Comparison of ENCODE assay signal across 18 cellular contexts in genomic region chr11:80214413-80214812, GRCh38.
"Had no signal": no experiment of that assay in that cellular context is flagged by ENCODE, and none has a peak within 500 bp of the region (broad histone marks: within the 10 kb centered on the region; RNA-seq: fewer than 3 reads in every experiment).

No MANE protein-coding gene starts in this region.

- H3K27ac ChIP-seq: RWPE1 had no signal

- ATAC-seq: Panc1 had no signal

- H3K9me3 ChIP-seq: SK-N-SH had no signal

- DNase-seq: KBM-7, MM.1S, NCI-H1092 treated with DMSO at 0.1 percent for 48 hours, NCI-H1436, NCI-H187, NCI-H2029, NCI-H2081 treated with DMSO at 0.1 percent for 48 hours, NCI-H2171, NCI-H226, NCI-H446, NCI-H510A, NCI-H524 treated with DMSO at 0.1 percent for 48 hours, NCI-H69, NCI-H774, SHP77, SK-N-SH had no signal
